Comparison of ENCODE assay signal across 13 cellular contexts in genomic region chr6:151071295-151071694, GRCh38.
A peak's percentile ranks its signal among the peaks of the same experiment; 100 is the strongest.
DNase-seq lines count a peak whose midpoint lies in the region; ATAC-seq and TF ChIP-seq lines count a peak whose summit lies in the region.
"Had no signal": no experiment of that assay in that cellular context is flagged by ENCODE, and none has a peak within 500 bp of the region (broad histone marks: within the 10 kb centered on the region; RNA-seq: fewer than 3 reads in every experiment).

No MANE protein-coding gene starts in this region.

- no peak for TF ChIP-seq EP300 in SK-N-SH (IDR thresholded peaks at IDR 0.05; ENCODE audit: borderline replicate concordance in 1 of 2, low read depth in 1 of 2, low read length in 1 of 2)

- H3K9me2 ChIP-seq in SK-N-SH: no peaks in the 10 kb centered on the region

- no peak for TF ChIP-seq RAD21 in SK-N-SH (IDR thresholded peaks at IDR 0.05; ENCODE audit: low read length)

- CTCF ChIA-PET in SK-N-SH (lab: Yijun Ruan, JAX): interaction anchor here (1.3 kb wide), 1 partner anchor 8 kb away, joined by 5 read pairs; no protein-coding TSS in a partner anchor

- H3K4me1 ChIP-seq in SK-N-SH (ENCODE audit: control insufficient read depth in 1 of 2, insufficient read depth in 2 of 2, low read depth in 1 of 2, low read length in 1 of 2) (peaks cover 10 to 21% of the 10 kb centered on the region in 2 experiments), osteoblast (ENCODE audit: insufficient read depth, low read length) (peaks cover 47% of the 10 kb centered on the region)

- POLR2A ChIA-PET in SK-N-SH (lab: Yijun Ruan, JAX): no interaction called here

- no peak for ATAC-seq in GM21825 (IDR thresholded peaks at IDR 0.05; ENCODE audit: unreplicated experiment)

- WGBS in SK-N-SH (ENCODE audit: low lambda C conversion rate): 52% methylated on average over 8 of the region's 8 CpGs

- H2AFZ ChIP-seq in SK-N-SH (ENCODE audit: low read depth): no peak overlapping the region
- H2AFZ ChIP-seq in osteoblast (ENCODE audit: low read length): no peak overlapping the region

- H3K4me2 ChIP-seq in SK-N-SH (0 out of 2 replicates have a peak overlapping the region, but pooled peaks have one; percentile 5), osteoblast (ENCODE audit: insufficient read depth, low read length) (peak overlapping the region; percentile 91)

- H3K9me3 ChIP-seq in SK-N-SH: 0 out of 2 replicates have a peak, but pooled peaks cover 11% of the 10 kb centered on the region
- no peaks in the 10 kb centered on the region for H3K9me3 ChIP-seq in osteoblast (ENCODE audit: low read depth, low read length)
- H3K9me3 ChIP-seq: vagina had no signal

- H4K20me1 ChIP-seq in SK-N-SH (ENCODE audit: insufficient read depth) (no peaks in the 10 kb centered on the region), osteoblast (ENCODE audit: insufficient read depth, low read length) (no peaks in the 10 kb centered on the region)

- H3F3A ChIP-seq in SK-N-SH (replicated peaks; ENCODE audit: insufficient read depth): peaks cover 46% of the 10 kb centered on the region

- H3K36me3 ChIP-seq in SK-N-SH (replicated peaks in 1 of 2; ENCODE audit: control insufficient read depth in 1 of 2, insufficient read depth in 2 of 2, low read length in 1 of 2): peaks cover 5 to 46% of the 10 kb centered on the region in 2 experiments
- no peaks in the 10 kb centered on the region for H3K36me3 ChIP-seq in osteoblast (ENCODE audit: insufficient read depth, low read length)
- H3K36me3 ChIP-seq: vagina had no signal

- peak overlapping the region; percentile 41; the same call in 1 of the 2 replicates for H3K9ac ChIP-seq in SK-N-SH

- peak overlapping the region; percentile 11 to 98 for H3K27ac ChIP-seq in SK-N-SH (ENCODE audit: low read depth in 2 of 2, low read length in 1 of 2)
- H3K27ac ChIP-seq in osteoblast (ENCODE audit: low read depth, low read length): peak overlapping the region; percentile 98
- H3K27ac ChIP-seq: vagina had no signal

- no peaks in the 10 kb centered on the region for H3K27me3 ChIP-seq in SK-N-SH (ENCODE audit: insufficient read depth)
- H3K27me3 ChIP-seq in osteoblast (ENCODE audit: insufficient read depth, low read length): no peaks in the 10 kb centered on the region
- H3K27me3 ChIP-seq: vagina had no signal

- no peak overlapping the region for H3K4me3 ChIP-seq in SK-N-SH (ENCODE audit: low read depth in 2 of 2, low read length in 1 of 2)
- H3K4me3 ChIP-seq in fibroblast of villous mesenchyme (ENCODE audit: low read depth, low read length): peak overlapping the region; percentile 21
- H3K4me3 ChIP-seq in osteoblast (ENCODE audit: insufficient read depth, low read length): peak overlapping the region; percentile 60

- DNase-seq in AG08396 (ENCODE audit: low spot score) (peak; percentile 60), SK-N-SH (no peak), fibroblast of villous mesenchyme (ENCODE audit: low read depth) (peak; percentile 94), osteoblast (ENCODE audit: insufficient read length, low spot score, missing footprints) (peak; percentile 82), GM10266 (ENCODE audit: extremely low spot score) (no peak), NCI-H510A (lab: John Stamatoyannopoulos, UW) (no peak)
- no peak for DNase-seq in stimulated activated naive CD4-positive, alpha-beta T cell (lab: John Stamatoyannopoulos, UW)
- DNase-seq: activated naive CD4-positive, alpha-beta T cell treated with anti-CD3 and anti-CD28 coated beads for 36 hours; CD4-positive, CD25-positive, alpha-beta regulatory T cell; NCI-H2227 treated with DMSO at 0.1 percent for 48 hours; T-helper 9 cell had no signal

- H3K79me2 ChIP-seq in SK-N-SH (ENCODE audit: insufficient read depth) (peaks cover 8% of the 10 kb centered on the region), osteoblast (ENCODE audit: insufficient read depth, low read length) (peaks cover 2% of the 10 kb centered on the region)

- TF ChIP-seq CTCF in SK-N-SH (IDR thresholded peaks at IDR 0.05) (no peak), fibroblast of villous mesenchyme (IDR thresholded peaks at IDR 0.05; ENCODE audit: insufficient read depth, low read depth, low read length) (no peak), osteoblast (IDR thresholded peaks at IDR 0.05; ENCODE audit: extremely low read depth, low read depth, low read length) (no peak), GM10266 (IDR thresholded peaks at IDR 0.05; ENCODE audit: control insufficient read depth, insufficient read depth, low read depth, missing control alignments) (no peak)

TF ChIP-seq in SK-N-SH, 30 proteins besides CTCF, POLR2A, EP300 and RAD21:
- peak; percentile 86; the same call in 1 of the 2 replicates for TF ChIP-seq RXRA (IDR thresholded peaks at IDR 0.05; ENCODE audit: borderline replicate concordance, low read depth)
- no peak for TF ChIP-seq GABPA (IDR thresholded peaks at IDR 0.05; ENCODE audit: low read depth)
- TF ChIP-seq RCOR1 (IDR thresholded peaks at IDR 0.05; ENCODE audit: low read length): no peak
- TF ChIP-seq TCF12 (IDR thresholded peaks at IDR 0.05): peak; percentile 28; the same call in 1 of the 2 replicates
- peak; percentile 46; the same call in 1 of the 2 replicates for TF ChIP-seq MAX (IDR thresholded peaks at IDR 0.05; ENCODE audit: low read depth)

Comparison
In these comparisons a context has a peak if more than half of its experiments do, and no peak if none do; other contexts are left out.
1. DNase-seq: peak in AG08396 (single experiment), fibroblast of villous mesenchyme (single experiment) and osteoblast (single experiment); none in SK-N-SH (single experiment), stimulated activated naive CD4-positive, alpha-beta T cell (0 of 6), GM10266 (single experiment) and NCI-H510A (single experiment).
2. H3K4me3 ChIP-seq: peak in fibroblast of villous mesenchyme (single experiment) and osteoblast (single experiment); none in SK-N-SH (0 of 2).